1 cellular context compared by ENCODE assay signal in the genomic region with DNA sequence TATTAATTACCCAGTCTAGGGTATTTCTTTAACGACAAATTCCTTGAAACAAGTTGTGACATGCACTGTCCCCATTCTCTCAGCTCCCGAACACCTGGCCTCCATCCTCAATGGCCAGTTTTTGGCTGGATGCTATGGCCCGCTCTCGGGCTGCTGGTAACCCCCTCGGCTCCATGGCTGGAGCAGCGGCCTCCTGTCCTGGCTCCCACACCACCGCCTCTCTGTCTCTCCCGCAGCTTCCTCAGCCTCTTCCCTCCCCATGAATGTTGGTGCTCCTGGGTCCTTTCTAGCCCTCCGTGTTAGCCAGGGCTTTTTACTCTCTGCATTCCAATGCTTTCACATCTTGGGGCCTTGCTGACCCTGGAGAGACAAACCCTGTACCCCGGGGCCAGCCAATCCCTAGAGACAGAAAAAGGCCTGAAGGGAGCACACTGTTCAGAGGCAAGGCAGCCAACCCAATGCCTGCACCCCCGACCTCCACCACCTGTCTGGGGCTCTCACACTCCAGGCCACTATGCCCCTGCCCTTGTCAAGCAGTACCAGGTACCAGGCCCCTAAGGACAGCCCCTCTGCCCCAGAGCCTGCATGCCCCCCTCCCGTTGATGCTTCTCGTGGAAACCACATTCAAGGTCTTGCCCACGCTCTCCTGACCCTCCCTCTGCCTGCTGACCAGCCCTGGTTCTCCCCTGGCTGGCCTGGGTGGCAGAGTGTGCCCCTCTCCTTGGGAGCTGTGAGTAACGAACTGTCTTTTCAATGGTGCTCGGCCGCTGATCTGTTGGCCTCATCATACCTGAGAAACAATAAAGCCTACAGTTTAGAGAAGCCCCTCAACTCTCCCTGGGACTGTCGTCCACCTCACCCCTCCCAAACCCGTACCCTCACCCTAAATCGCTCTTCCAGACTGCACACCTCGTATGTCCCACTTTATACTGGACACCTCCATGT.
TF ChIP-seq lines count a peak whose summit lies in the region.

No MANE protein-coding gene starts in this region.

TF ChIP-seq in GM23338, 12 proteins besides CTCF, POLR2A, EP300 and RAD21:
- TF ChIP-seq JUNB (IDR thresholded peaks at IDR 0.05; ENCODE audit: unreplicated experiment) = no peak
- no peak for TF ChIP-seq ZNF114 (CRISPR knock-in tag; IDR thresholded peaks at IDR 0.05)
- TF ChIP-seq NANOG (IDR thresholded peaks at IDR 0.05; ENCODE audit: borderline replicate concordance) = no peak
- TF ChIP-seq ZNF331 (CRISPR knock-in tag; IDR thresholded peaks at IDR 0.05; ENCODE audit: low read depth) = no peak
- TF ChIP-seq, protein P1, sequence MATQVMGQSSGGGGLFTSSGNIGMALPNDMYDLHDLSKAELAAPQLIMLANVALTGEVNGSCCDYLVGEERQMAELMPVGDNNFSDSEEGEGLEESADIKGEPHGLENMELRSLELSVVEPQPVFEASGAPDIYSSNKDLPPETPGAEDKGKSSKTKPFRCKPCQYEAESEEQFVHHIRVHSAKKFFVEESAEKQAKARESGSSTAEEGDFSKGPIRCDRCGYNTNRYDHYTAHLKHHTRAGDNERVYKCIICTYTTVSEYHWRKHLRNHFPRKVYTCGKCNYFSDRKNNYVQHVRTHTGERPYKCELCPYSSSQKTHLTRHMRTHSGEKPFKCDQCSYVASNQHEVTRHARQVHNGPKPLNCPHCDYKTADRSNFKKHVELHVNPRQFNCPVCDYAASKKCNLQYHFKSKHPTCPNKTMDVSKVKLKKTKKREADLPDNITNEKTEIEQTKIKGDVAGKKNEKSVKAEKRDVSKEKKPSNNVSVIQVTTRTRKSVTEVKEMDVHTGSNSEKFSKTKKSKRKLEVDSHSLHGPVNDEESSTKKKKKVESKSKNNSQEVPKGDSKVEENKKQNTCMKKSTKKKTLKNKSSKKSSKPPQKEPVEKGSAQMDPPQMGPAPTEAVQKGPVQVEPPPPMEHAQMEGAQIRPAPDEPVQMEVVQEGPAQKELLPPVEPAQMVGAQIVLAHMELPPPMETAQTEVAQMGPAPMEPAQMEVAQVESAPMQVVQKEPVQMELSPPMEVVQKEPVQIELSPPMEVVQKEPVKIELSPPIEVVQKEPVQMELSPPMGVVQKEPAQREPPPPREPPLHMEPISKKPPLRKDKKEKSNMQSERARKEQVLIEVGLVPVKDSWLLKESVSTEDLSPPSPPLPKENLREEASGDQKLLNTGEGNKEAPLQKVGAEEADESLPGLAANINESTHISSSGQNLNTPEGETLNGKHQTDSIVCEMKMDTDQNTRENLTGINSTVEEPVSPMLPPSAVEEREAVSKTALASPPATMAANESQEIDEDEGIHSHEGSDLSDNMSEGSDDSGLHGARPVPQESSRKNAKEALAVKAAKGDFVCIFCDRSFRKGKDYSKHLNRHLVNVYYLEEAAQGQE (IDR thresholded peaks at IDR 0.05; ENCODE audit: unreplicated experiment) = no peak
- TF ChIP-seq EZH2 (IDR thresholded peaks at IDR 0.05; ENCODE audit: low read depth, unreplicated experiment) = no peak
- TF ChIP-seq, protein P2, sequence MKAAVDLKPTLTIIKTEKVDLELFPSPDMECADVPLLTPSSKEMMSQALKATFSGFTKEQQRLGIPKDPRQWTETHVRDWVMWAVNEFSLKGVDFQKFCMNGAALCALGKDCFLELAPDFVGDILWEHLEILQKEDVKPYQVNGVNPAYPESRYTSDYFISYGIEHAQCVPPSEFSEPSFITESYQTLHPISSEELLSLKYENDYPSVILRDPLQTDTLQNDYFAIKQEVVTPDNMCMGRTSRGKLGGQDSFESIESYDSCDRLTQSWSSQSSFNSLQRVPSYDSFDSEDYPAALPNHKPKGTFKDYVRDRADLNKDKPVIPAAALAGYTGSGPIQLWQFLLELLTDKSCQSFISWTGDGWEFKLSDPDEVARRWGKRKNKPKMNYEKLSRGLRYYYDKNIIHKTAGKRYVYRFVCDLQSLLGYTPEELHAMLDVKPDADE (IDR thresholded peaks at IDR 0.05) = no peak
- TF ChIP-seq, protein P3, sequence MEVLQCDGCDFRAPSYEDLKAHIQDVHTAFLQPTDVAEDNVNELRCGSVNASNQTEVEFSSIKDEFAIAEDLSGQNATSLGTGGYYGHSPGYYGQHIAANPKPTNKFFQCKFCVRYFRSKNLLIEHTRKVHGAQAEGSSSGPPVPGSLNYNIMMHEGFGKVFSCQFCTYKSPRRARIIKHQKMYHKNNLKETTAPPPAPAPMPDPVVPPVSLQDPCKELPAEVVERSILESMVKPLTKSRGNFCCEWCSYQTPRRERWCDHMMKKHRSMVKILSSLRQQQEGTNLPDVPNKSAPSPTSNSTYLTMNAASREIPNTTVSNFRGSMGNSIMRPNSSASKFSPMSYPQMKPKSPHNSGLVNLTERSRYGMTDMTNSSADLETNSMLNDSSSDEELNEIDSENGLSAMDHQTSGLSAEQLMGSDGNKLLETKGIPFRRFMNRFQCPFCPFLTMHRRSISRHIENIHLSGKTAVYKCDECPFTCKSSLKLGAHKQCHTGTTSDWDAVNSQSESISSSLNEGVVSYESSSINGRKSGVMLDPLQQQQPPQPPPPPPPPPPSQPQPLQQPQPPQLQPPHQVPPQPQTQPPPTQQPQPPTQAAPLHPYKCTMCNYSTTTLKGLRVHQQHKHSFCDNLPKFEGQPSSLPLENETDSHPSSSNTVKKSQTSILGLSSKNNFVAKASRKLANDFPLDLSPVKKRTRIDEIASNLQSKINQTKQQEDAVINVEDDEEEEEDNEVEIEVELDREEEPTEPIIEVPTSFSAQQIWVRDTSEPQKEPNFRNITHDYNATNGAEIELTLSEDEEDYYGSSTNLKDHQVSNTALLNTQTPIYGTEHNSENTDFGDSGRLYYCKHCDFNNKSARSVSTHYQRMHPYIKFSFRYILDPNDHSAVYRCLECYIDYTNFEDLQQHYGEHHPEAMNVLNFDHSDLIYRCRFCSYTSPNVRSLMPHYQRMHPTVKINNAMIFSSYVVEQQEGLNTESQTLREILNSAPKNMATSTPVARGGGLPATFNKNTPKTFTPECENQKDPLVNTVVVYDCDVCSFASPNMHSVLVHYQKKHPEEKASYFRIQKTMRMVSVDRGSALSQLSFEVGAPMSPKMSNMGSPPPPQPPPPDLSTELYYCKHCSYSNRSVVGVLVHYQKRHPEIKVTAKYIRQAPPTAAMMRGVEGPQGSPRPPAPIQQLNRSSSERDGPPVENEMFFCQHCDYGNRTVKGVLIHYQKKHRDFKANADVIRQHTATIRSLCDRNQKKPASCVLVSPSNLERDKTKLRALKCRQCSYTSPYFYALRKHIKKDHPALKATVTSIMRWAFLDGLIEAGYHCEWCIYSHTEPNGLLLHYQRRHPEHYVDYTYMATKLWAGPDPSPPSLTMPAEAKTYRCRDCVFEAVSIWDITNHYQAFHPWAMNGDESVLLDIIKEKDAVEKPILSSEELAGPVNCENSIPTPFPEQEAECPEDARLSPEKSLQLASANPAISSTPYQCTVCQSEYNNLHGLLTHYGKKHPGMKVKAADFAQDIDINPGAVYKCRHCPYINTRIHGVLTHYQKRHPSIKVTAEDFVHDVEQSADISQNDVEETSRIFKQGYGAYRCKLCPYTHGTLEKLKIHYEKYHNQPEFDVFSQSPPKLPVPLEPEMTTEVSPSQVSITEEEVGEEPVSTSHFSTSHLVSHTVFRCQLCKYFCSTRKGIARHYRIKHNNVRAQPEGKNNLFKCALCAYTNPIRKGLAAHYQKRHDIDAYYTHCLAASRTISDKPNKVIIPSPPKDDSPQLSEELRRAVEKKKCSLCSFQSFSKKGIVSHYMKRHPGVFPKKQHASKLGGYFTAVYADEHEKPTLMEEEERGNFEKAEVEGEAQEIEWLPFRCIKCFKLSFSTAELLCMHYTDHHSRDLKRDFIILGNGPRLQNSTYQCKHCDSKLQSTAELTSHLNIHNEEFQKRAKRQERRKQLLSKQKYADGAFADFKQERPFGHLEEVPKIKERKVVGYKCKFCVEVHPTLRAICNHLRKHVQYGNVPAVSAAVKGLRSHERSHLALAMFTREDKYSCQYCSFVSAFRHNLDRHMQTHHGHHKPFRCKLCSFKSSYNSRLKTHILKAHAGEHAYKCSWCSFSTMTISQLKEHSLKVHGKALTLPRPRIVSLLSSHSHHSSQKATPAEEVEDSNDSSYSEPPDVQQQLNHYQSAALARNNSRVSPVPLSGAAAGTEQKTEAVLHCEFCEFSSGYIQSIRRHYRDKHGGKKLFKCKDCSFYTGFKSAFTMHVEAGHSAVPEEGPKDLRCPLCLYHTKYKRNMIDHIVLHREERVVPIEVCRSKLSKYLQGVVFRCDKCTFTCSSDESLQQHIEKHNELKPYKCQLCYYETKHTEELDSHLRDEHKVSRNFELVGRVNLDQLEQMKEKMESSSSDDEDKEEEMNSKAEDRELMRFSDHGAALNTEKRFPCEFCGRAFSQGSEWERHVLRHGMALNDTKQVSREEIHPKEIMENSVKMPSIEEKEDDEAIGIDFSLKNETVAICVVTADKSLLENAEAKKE (CRISPR knock-in tag; IDR thresholded peaks at IDR 0.05) = no peak
- TF ChIP-seq STAT1 (IDR thresholded peaks at IDR 0.05; ENCODE audit: unreplicated experiment) = no peak
- TF ChIP-seq EZH2phosphoT487 (IDR thresholded peaks at IDR 0.05; ENCODE audit: unreplicated experiment) = no peak
- no peak for TF ChIP-seq POLR2AphosphoS5 (IDR thresholded peaks at IDR 0.05; ENCODE audit: low read depth)
- TF ChIP-seq CREB1 (CRISPR knock-in tag; IDR thresholded peaks at IDR 0.05; ENCODE audit: low read depth) = no peak
TF ChIP-seq in GM23338: peak in this region for 0.
